Comparison of ENCODE assay signal across 19 cellular contexts in genomic region chr7:155470686-155471638, GRCh38. TPM values are rescaled to one million over a fixed set of nuclear protein-coding genes. Genes with fewer than 3 reads are reported as not detected.
DNase-seq lines count a peak whose midpoint lies in the region; ATAC-seq and TF ChIP-seq lines count a peak whose summit lies in the region.
"Had no signal": no experiment of that assay in that cellular context is flagged by ENCODE, and none has a peak within 500 bp of the region (broad histone marks: within the 10 kb centered on the region; RNA-seq: fewer than 3 reads in every experiment).

No MANE protein-coding gene starts in this region.

- H2BK5ac ChIP-seq in H9 (ENCODE audit: insufficient read length, low read length): no peak overlapping the region

- H3K9me3 ChIP-seq in BLaER1 (no peaks in the 10 kb centered on the region), H9 (ENCODE audit: control insufficient read depth, low read depth, low read length) (no peaks in the 10 kb centered on the region), prostate gland (no peaks in the 10 kb centered on the region)
- H3K9me3 ChIP-seq: MG63, Peyer's patch had no signal

- no peak overlapping the region for H3K4me3 ChIP-seq in BLaER1
- H3K4me3 ChIP-seq in prostate gland: no peak overlapping the region
- H3K4me3 ChIP-seq: hepatocyte, MG63, Peyer's patch had no signal

- H4K91ac ChIP-seq in H9 (ENCODE audit: insufficient read length, low read depth, low read length): no peak overlapping the region

- no peaks in the 10 kb centered on the region for H3K36me3 ChIP-seq in BLaER1
- H3K36me3 ChIP-seq in prostate gland: no peaks in the 10 kb centered on the region
- H3K36me3 ChIP-seq: MG63, Peyer's patch had no signal

- H3K27me3 ChIP-seq in BLaER1 (peaks cover 100% of the 10 kb centered on the region), H9 (ENCODE audit: insufficient read depth, low read length) (peaks cover 97% of the 10 kb centered on the region), prostate gland (replicated peaks; ENCODE audit: insufficient read depth) (peaks cover 73% of the 10 kb centered on the region)
- H3K27me3 ChIP-seq: MG63 had no signal

- H3K9ac ChIP-seq in BLaER1 (no peak overlapping the region), H9 (ENCODE audit: extremely low read depth, insufficient read length, low read length) (no peak overlapping the region)

- H2AK5ac ChIP-seq in H9 (ENCODE audit: insufficient read length, low read length): no peak overlapping the region

- H3K4me2 ChIP-seq in BLaER1 (peak overlapping the region; percentile 25), H9 (ENCODE audit: insufficient read depth, insufficient read length, low read length) (no peak overlapping the region)
- H3K4me2 ChIP-seq: hepatocyte had no signal

- H3K23ac ChIP-seq in H9 (ENCODE audit: insufficient read length, low read depth, low read length): no peak overlapping the region

- intact Hi-C loops in prostate gland (cut with DNase I): no loop called here

- H3K56ac ChIP-seq in H9 (ENCODE audit: insufficient read length, low read depth, low read length): no peak overlapping the region

- H2BK15ac ChIP-seq in H9 (ENCODE audit: low read depth, low read length): no peak overlapping the region

- H3K4me3 Mint-ChIP-seq in H9: no peak overlapping the region; a peak in 2 of 5 replicates
- peak overlapping the region; percentile 31 for H3K4me3 Mint-ChIP-seq in neural crest cell
- no peak overlapping the region for H3K4me3 Mint-ChIP-seq in activated CD4-positive, alpha-beta memory T cell treated with anti-CD3 and anti-CD28 coated beads, Interleukin-2, amount 10 ng/mL, durations not matched to agents 7 days and 5 days

- no peak overlapping the region for H2BK12ac ChIP-seq in H9 (ENCODE audit: insufficient read length, low read depth, low read length)

- H2AFZ ChIP-seq in H9 (ENCODE audit: low read length): no peak overlapping the region
- H2AFZ ChIP-seq: hepatocyte had no signal

- no peak for TF ChIP-seq CTCF in H9 (conservative IDR thresholded peaks at IDR 0.05)
- no peak for TF ChIP-seq CTCF in neural crest cell (conservative IDR thresholded peaks at IDR 0.05)
- no peak for TF ChIP-seq CTCF in prostate gland (IDR thresholded peaks at IDR 0.05)

- ATAC-seq in HG03378 (IDR thresholded peaks at IDR 0.05; ENCODE audit: unreplicated experiment): no peak

- CTCF ChIA-PET in activated CD4-positive, alpha-beta memory T cell treated with anti-CD3 and anti-CD28 coated beads, Interleukin-2, amount 10 ng/mL, durations not matched to agents 7 days and 5 days (lab: Charles Lee): interaction anchor here (0.8 to 1.2 kb wide), 2 partner anchors 60 to 91 kb away, joined by 3 read pairs; no protein-coding TSS in a partner anchor

- H3K27me3 Mint-ChIP-seq in H9 (ENCODE audit: low read depth) (peaks cover 100% of the 10 kb centered on the region), neural crest cell (ENCODE audit: low read depth) (peaks cover 100% of the 10 kb centered on the region)
- peaks cover 85% of the 10 kb centered on the region for H3K27me3 Mint-ChIP-seq in activated CD4-positive, alpha-beta memory T cell treated with anti-CD3 and anti-CD28 coated beads, Interleukin-2, amount 10 ng/mL, durations not matched to agents 7 days and 5 days

- H3K9me3 Mint-ChIP-seq in H9 (no peaks in the 10 kb centered on the region; a peak in 1 of 5 replicates), neural crest cell (no peaks in the 10 kb centered on the region)
- H3K9me3 Mint-ChIP-seq in activated CD4-positive, alpha-beta memory T cell treated with anti-CD3 and anti-CD28 coated beads, Interleukin-2, amount 10 ng/mL, durations not matched to agents 7 days and 5 days: no peaks in the 10 kb centered on the region

- H3K27ac ChIP-seq in BLaER1: no peak overlapping the region
- no peak overlapping the region for H3K27ac ChIP-seq in H9 (ENCODE audit: insufficient read length, low read depth, low read length)
- no peak overlapping the region for H3K27ac ChIP-seq in prostate gland
- H3K27ac ChIP-seq: hepatocyte, Peyer's patch had no signal

- H4K8ac ChIP-seq in H9 (replicated peaks; ENCODE audit: insufficient read length, low read depth, low read length): no peak overlapping the region

- H3K23me2 ChIP-seq in H9 (ENCODE audit: insufficient read length, low read depth, low read length, poor library complexity, severe bottlenecking): peaks cover 8% of the 10 kb centered on the region

- no peaks in the 10 kb centered on the region for H3K79me2 ChIP-seq in H9 (ENCODE audit: insufficient read depth, low read length)
- H3K79me2 ChIP-seq: hepatocyte had no signal

- H4K5ac ChIP-seq in H9 (ENCODE audit: insufficient read length, low read depth, low read length): no peak overlapping the region

- H2BK20ac ChIP-seq in H9 (ENCODE audit: low read depth, low read length, poor library complexity, severe bottlenecking): no peak overlapping the region

- H4K20me1 ChIP-seq in BLaER1 (peaks cover 96% of the 10 kb centered on the region), H9 (ENCODE audit: control insufficient read depth, insufficient read depth, insufficient read length) (no peaks in the 10 kb centered on the region)

- no peaks in the 10 kb centered on the region for H3K79me1 ChIP-seq in H9 (ENCODE audit: insufficient read depth, low read depth, low read length, poor library complexity, severe bottlenecking)

- peaks cover 27% of the 10 kb centered on the region for H3K4me1 ChIP-seq in BLaER1
- no peaks in the 10 kb centered on the region for H3K4me1 ChIP-seq in H9 (ENCODE audit: insufficient read depth, low read length)
- H3K4me1 ChIP-seq in prostate gland (replicated peaks): no peaks in the 10 kb centered on the region

- POLR2A ChIA-PET in activated CD4-positive, alpha-beta memory T cell treated with anti-CD3 and anti-CD28 coated beads, Interleukin-2, amount 10 ng/mL, durations not matched to agents 7 days and 5 days (lab: Charles Lee): no interaction called here

- H3K27ac Mint-ChIP-seq in H9: no peak overlapping the region; a peak in 1 of 7 replicates
- H3K27ac Mint-ChIP-seq in neural crest cell (ENCODE audit: unreplicated experiment): no peak overlapping the region
- H3K27ac Mint-ChIP-seq in activated CD4-positive, alpha-beta memory T cell treated with anti-CD3 and anti-CD28 coated beads, Interleukin-2, amount 10 ng/mL, durations not matched to agents 7 days and 5 days: no peak overlapping the region

- no peak overlapping the region for H2BK120ac ChIP-seq in H9 (ENCODE audit: low read depth, low read length, poor library complexity, severe bottlenecking)

- no peak for TF ChIP-seq POLR2A in prostate gland (IDR thresholded peaks at IDR 0.05)

- H3K36me3 Mint-ChIP-seq in H9 (ENCODE audit: insufficient read depth in 1 of 3, low read depth in 3 of 3): no peaks in the 10 kb centered on the region
- H3K36me3 Mint-ChIP-seq in neural crest cell (ENCODE audit: low read depth): no peaks in the 10 kb centered on the region
- H3K36me3 Mint-ChIP-seq in activated CD4-positive, alpha-beta memory T cell treated with anti-CD3 and anti-CD28 coated beads, Interleukin-2, amount 10 ng/mL, durations not matched to agents 7 days and 5 days (ENCODE audit: low read depth): no peaks in the 10 kb centered on the region

- H3K4me1 Mint-ChIP-seq in H9: peaks cover 27 to 36% of the 10 kb centered on the region in 2 experiments
- peaks cover 47% of the 10 kb centered on the region for H3K4me1 Mint-ChIP-seq in neural crest cell
- H3K4me1 Mint-ChIP-seq in activated CD4-positive, alpha-beta memory T cell treated with anti-CD3 and anti-CD28 coated beads, Interleukin-2, amount 10 ng/mL, durations not matched to agents 7 days and 5 days: peaks cover 6% of the 10 kb centered on the region

- H3T11ph ChIP-seq in H9 (ENCODE audit: low read length): no peak overlapping the region

- no peak overlapping the region for H3K18ac ChIP-seq in H9 (ENCODE audit: insufficient read length, low read depth, low read length)

- WGBS in H9 (ENCODE audit: extremely low coverage, insufficient read length, low lambda C conversion rate): no CpG with 5 or more reads among the region's 24 CpGs
- 4% methylated on average over 24 of the region's 24 CpGs for WGBS in prostate gland

- DNase-seq in H9 (peak; percentile 25), epidermal melanocyte (ENCODE audit: insufficient read length, low spot score) (peak; percentile 10), neural crest cell (ENCODE audit: low read depth, low spot score) (no peak), prostate gland (ENCODE audit: low spot score) (no peak), UCSD-AML1 (lab: John Stamatoyannopoulos, UW; ENCODE audit: unreplicated experiment) (no peak)
- DNase-seq in activated CD4-positive, alpha-beta memory T cell treated with anti-CD3 and anti-CD28 coated beads, Interleukin-2, amount 10 ng/mL, durations not matched to agents 7 days and 5 days: no peak
- DNase-seq: activated CD4-positive, CD25-positive, alpha-beta regulatory T cell treated with anti-CD3 and anti-CD28 coated beads, Interleukin-2, amount 50 U/mL, for 72 hours; activated T-cell treated with anti-CD3 and anti-CD28 coated beads, Interleukin-2, amount 50 U/mL, for 1 hour; AML-193; amygdala; DMS79 treated with DMSO at 0.1 percent for 48 hours; erythroblast; MG63; NCI-H2029 treated with DMSO at 0.1 percent for 48 hours; T-helper 1 cell had no signal

- no peak overlapping the region for H3K4ac ChIP-seq in H9 (ENCODE audit: low read depth, low read length)

- H3K14ac ChIP-seq in H9 (ENCODE audit: insufficient read depth, low read length): no peak overlapping the region

RNA-seq across cellular contexts. Expression of gene EN2, which starts 13.0 kb away (rescaled TPM):
- total RNA-seq in H9 (2021) (0.07 and 0.15 TPM in 2 replicates), neural crest cell (7.2 and 8.2 TPM in 2 replicates), prostate gland (under 1 TPM in 1 of 2 donors, not detected in 1; 0.45 TPM)
- total RNA-seq in activated CD4-positive, alpha-beta memory T cell treated with anti-CD3 and anti-CD28 coated beads, Interleukin-2, amount 10 ng/mL, durations not matched to agents 7 days and 5 days: not detected
- total RNA-seq: hepatocyte, Peyer's patch had no signal

Comparison
In these comparisons a context has a peak if more than half of its experiments do, and no peak if none do; other contexts are left out.
1. DNase-seq: peak in H9 (single experiment) and epidermal melanocyte (single experiment); none in neural crest cell (single experiment), prostate gland (single experiment), UCSD-AML1 (single experiment) and activated CD4-positive, alpha-beta memory T cell treated with anti-CD3 and anti-CD28 coated beads, Interleukin-2, amount 10 ng/mL, durations not matched to agents 7 days and 5 days (single experiment).